ENCODE assay signal across 8 cellular contexts in genomic region chr4:10582059-10582686, GRCh38.
DNase-seq lines count a peak whose midpoint lies in the region; ATAC-seq, FAIRE-seq and TF ChIP-seq lines count a peak whose summit lies in the region.

No MANE protein-coding gene starts in this region.

- H3K4me3 ChIP-seq in HepG2 (replicated peaks in 1 of 3; ENCODE audit: insufficient read depth in 1 of 3, low read depth in 2 of 3, low read length in 3 of 3) (no peak overlapping the region), uterus (no peak overlapping the region)

- TF ChIP-seq POLR2A in HepG2 (IDR thresholded peaks at IDR 0.05; ENCODE audit: insufficient read depth in 1 of 2, low read depth in 2 of 2, low read length in 2 of 2) (no peak), uterus (IDR thresholded peaks at IDR 0.05) (no peak)

- H2AFZ ChIP-seq in HepG2 (ENCODE audit: low read length): no peak overlapping the region

- no peaks in the 10 kb centered on the region for H3K27me3 ChIP-seq in HepG2 (ENCODE audit: control insufficient read depth in 1 of 2, insufficient read depth in 2 of 2, low read length in 2 of 2)
- no peaks in the 10 kb centered on the region for H3K27me3 ChIP-seq in uterus

- H3K79me2 ChIP-seq in HepG2 (ENCODE audit: insufficient read depth, low read length): no peaks in the 10 kb centered on the region

- H3K27ac ChIP-seq in C4-2B (no peak overlapping the region), HepG2 (ENCODE audit: extremely low read length, insufficient read depth, low read length) (no peak overlapping the region), uterus (no peak overlapping the region)

- FAIRE-seq in GM19239 (lab: Jason Lieb, UNC) (peak; percentile 83), HepG2 (lab: Jason Lieb, UNC) (peak; percentile 46)

- in situ Hi-C loops in HepG2 (cut with HindIII; ENCODE audit: extremely low pct_ligation_motif_present, low pct_unique_long_range_greater_than_20kb): loop anchor here (5.0 to 25.0 kb wide), 2 partner anchors 840 to 1130 kb away; no protein-coding TSS in a partner anchor

- WGBS in HepG2 (ENCODE audit: low lambda C conversion rate): 9% methylated on average over 3 of the region's 3 CpGs

- peak; percentile 48 for TF ChIP-seq RAD21 in HepG2 (CRISPR knock-in tag; IDR thresholded peaks at IDR 0.05)

- H3K9ac ChIP-seq in HepG2 (ENCODE audit: insufficient read depth, low read depth, low read length): no peak overlapping the region

- H3K9me3 ChIP-seq in HepG2 (ENCODE audit: low read length): no peaks in the 10 kb centered on the region
- H3K9me3 ChIP-seq in uterus: no peaks in the 10 kb centered on the region

- no peak overlapping the region for H3K4me2 ChIP-seq in HepG2 (ENCODE audit: low read depth, low read length)

- no TSS peak for BruUV-seq in HepG2 (replicated peaks; lab: Mats Ljungman, UMichigan)

- no peaks in the 10 kb centered on the region for H3K4me1 ChIP-seq in HepG2 (ENCODE audit: insufficient read depth, low read length)
- no peaks in the 10 kb centered on the region for H3K4me1 ChIP-seq in uterus

- TF ChIP-seq EP300 in HepG2 (IDR thresholded peaks at IDR 0.05; ENCODE audit: low read depth in 2 of 2, low read length in 2 of 2) (no peak), HepG2 (CRISPR knock-in tag; IDR thresholded peaks at IDR 0.05; ENCODE audit: borderline replicate concordance) (no peak)

- ATAC-seq in HepG2: peak; percentile 82
- no peak for ATAC-seq in HG03139 (IDR thresholded peaks at IDR 0.05; ENCODE audit: unreplicated experiment)
- ATAC-seq in GM18907 (IDR thresholded peaks at IDR 0.05; ENCODE audit: unreplicated experiment): no peak

- CTCF ChIA-PET in HepG2 (lab: Yijun Ruan, JAX; ENCODE audit: low intra/inter-chr PET ratio, low total read pairs): interaction anchor here (2.1 kb wide), 1 partner anchor 842 kb away, joined by 17 read pairs; no protein-coding TSS in a partner anchor

- peak; percentile 92 for TF ChIP-seq CTCF in C4-2B (conservative IDR thresholded peaks at IDR 0.05)
- TF ChIP-seq CTCF in HepG2 (CRISPR knock-in tag; IDR thresholded peaks at IDR 0.05): peak; percentile 71
- peak; percentile 52 to 64 (median 62) for TF ChIP-seq CTCF in uterus (IDR thresholded peaks at IDR 0.05)

- H3K36me3 ChIP-seq in HepG2 (replicated peaks in 1 of 2; ENCODE audit: control insufficient read depth in 1 of 2, insufficient read depth in 2 of 2, low read length in 2 of 2): no peaks in the 10 kb centered on the region
- no peaks in the 10 kb centered on the region for H3K36me3 ChIP-seq in uterus

- no peaks in the 10 kb centered on the region for H4K20me1 ChIP-seq in HepG2 (ENCODE audit: insufficient read depth, low read length)

- POLR2A ChIA-PET in HepG2 (lab: Yijun Ruan, JAX): no interaction called here

- no peak for DNase-seq in GM19239 (ENCODE audit: insufficient read length, low spot score)
- DNase-seq in NCI-H526 (lab: John Stamatoyannopoulos, UW): peak; percentile 14 to 56
- peak; percentile 58 for DNase-seq in cerebellum (ENCODE audit: low spot score)
- peak; percentile 12 for DNase-seq in HepG2 (ENCODE audit: low spot score)
- DNase-seq in uterus: peak in 1 of 2 donors; percentile 20

- intact Hi-C loops in HepG2 (cut with micrococcal nuclease; ENCODE audit: unreplicated experiment): loop anchor here (1.0 to 5.0 kb wide), 2 partner anchors 842 to 1140 kb away; no protein-coding TSS in a partner anchor
- intact Hi-C loops in uterus (cut with DNase I; ENCODE audit: low total_unique reads): no loop called here

TF ChIP-seq in HepG2, 621 proteins besides CTCF, POLR2A, EP300 and RAD21:
- peak; percentile 87 for TF ChIP-seq STAG1 (CRISPR knock-in tag; IDR thresholded peaks at IDR 0.05)
- TF ChIP-seq FOXP1 (IDR thresholded peaks at IDR 0.05): no peak
- TF ChIP-seq FOXP1 (CRISPR knock-in tag; IDR thresholded peaks at IDR 0.05): no peak
- TF ChIP-seq SMC3 (IDR thresholded peaks at IDR 0.05; ENCODE audit: low read length): peak; percentile 72
